In the genomic region with DNA sequence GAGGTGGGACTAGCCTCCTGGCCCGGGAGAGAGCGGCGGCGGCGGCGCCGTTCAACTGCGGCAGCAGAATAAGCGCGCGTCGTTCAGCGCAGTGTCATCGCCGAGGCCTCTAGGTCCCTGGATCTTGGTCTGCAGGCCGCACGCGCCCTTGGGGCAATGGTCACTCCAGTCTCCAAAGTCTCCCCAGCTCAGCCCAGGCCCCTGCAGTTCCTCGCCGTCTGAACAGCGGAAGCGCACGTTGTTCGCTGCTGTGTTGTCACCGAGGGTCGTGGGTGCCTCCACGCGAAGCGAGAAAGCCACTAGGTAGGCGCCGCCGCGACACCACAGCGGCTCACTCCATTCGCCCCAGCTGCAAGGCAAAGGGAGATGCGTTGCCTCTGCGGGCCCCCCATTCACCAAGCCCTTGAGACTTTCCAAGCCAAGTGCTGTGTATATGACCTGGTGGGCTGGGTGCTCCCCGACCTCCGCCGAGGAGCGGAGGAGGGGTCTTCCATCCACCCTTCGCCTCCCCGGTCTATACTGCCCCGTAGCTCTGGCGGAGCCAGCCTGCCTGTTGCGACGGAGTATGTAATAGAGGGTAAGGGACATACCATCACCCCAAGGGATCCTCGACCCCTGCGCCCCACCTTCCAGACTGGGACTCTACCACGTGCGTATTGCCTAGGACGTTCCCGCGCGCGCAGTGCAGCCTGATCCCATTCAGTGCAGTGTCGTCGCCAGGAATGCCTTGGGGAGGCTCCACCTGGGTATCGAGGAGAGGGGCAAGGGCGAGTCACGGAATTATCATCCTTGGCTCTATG, we compare ENCODE assay signal across 13 cellular contexts. TPM values are rescaled to one million over a fixed set of nuclear protein-coding genes. Genes with fewer than 3 reads are reported as not detected.
DNase-seq lines count a peak whose midpoint lies in the region; ATAC-seq lines count a peak whose summit lies in the region.
"Had no signal": no experiment of that assay in that cellular context is flagged by ENCODE, and none has a peak within 500 bp of the region (broad histone marks: within the 10 kb centered on the region; RNA-seq: fewer than 3 reads in every experiment).

No MANE protein-coding gene starts in this region.

- no peak overlapping the region for H4K91ac ChIP-seq in trophoblast cell (ENCODE audit: low read depth, low read length)

- H2AFZ ChIP-seq in trophoblast cell (ENCODE audit: insufficient read depth, low read length, poor library complexity): no peak overlapping the region

- H3K27ac Mint-ChIP-seq in activated CD4-positive, alpha-beta memory T cell treated with anti-CD3 and anti-CD28 coated beads for 36 hours: no peak overlapping the region
- H3K27ac Mint-ChIP-seq in activated CD4-positive, alpha-beta memory T cell treated with anti-CD3 and anti-CD28 coated beads, Interleukin-2, amount 10 ng/mL, durations not matched to agents 7 days and 5 days: no peak overlapping the region
- no peak overlapping the region for H3K27ac Mint-ChIP-seq in stimulated activated naive CD8-positive, alpha-beta T cell treated with anti-CD3 and anti-CD28 coated beads, Interleukin-15, amount 100 ng/mL, for 72 hours

- H3K4ac ChIP-seq in trophoblast cell (ENCODE audit: low read depth, low read length): no peak overlapping the region

- no peaks in the 10 kb centered on the region for H3K36me3 ChIP-seq in trophoblast cell (ENCODE audit: control insufficient read depth in 1 of 2, insufficient read depth in 2 of 2, low read length in 2 of 2)

- H3K23ac ChIP-seq in trophoblast cell (ENCODE audit: low read length): no peak overlapping the region

- no peak overlapping the region for H2BK120ac ChIP-seq in trophoblast cell (ENCODE audit: insufficient read depth, low read length, poor library complexity)

- no peaks in the 10 kb centered on the region for H3K27me3 ChIP-seq in trophoblast cell (ENCODE audit: insufficient read depth, low read length)

- no peak for ATAC-seq in stimulated activated naive CD8-positive, alpha-beta T cell treated with anti-CD3 and anti-CD28 coated beads, Interleukin-15, amount 100 ng/mL, for 72 hours
- ATAC-seq in HG03342 (IDR thresholded peaks at IDR 0.05; ENCODE audit: unreplicated experiment): no peak

- peaks cover 11% of the 10 kb centered on the region for H3K79me2 ChIP-seq in trophoblast cell (ENCODE audit: control insufficient read depth, insufficient read depth, low read length, poor library complexity)

- H3K36me3 Mint-ChIP-seq in activated CD4-positive, alpha-beta memory T cell treated with anti-CD3 and anti-CD28 coated beads for 36 hours: no peaks in the 10 kb centered on the region
- no peaks in the 10 kb centered on the region for H3K36me3 Mint-ChIP-seq in activated CD4-positive, alpha-beta memory T cell treated with anti-CD3 and anti-CD28 coated beads, Interleukin-2, amount 10 ng/mL, durations not matched to agents 7 days and 5 days (ENCODE audit: low read depth)

- H3K9me3 Mint-ChIP-seq in activated CD4-positive, alpha-beta memory T cell treated with anti-CD3 and anti-CD28 coated beads for 36 hours: no peaks in the 10 kb centered on the region
- no peaks in the 10 kb centered on the region for H3K9me3 Mint-ChIP-seq in activated CD4-positive, alpha-beta memory T cell treated with anti-CD3 and anti-CD28 coated beads, Interleukin-2, amount 10 ng/mL, durations not matched to agents 7 days and 5 days
- H3K9me3 Mint-ChIP-seq in stimulated activated naive CD8-positive, alpha-beta T cell treated with anti-CD3 and anti-CD28 coated beads, Interleukin-15, amount 100 ng/mL, for 72 hours: no peaks in the 10 kb centered on the region

- peaks cover 48% of the 10 kb centered on the region for H3K27me3 Mint-ChIP-seq in activated CD4-positive, alpha-beta memory T cell treated with anti-CD3 and anti-CD28 coated beads for 36 hours
- peaks cover 59% of the 10 kb centered on the region for H3K27me3 Mint-ChIP-seq in activated CD4-positive, alpha-beta memory T cell treated with anti-CD3 and anti-CD28 coated beads, Interleukin-2, amount 10 ng/mL, durations not matched to agents 7 days and 5 days
- peaks cover 81% of the 10 kb centered on the region for H3K27me3 Mint-ChIP-seq in stimulated activated naive CD8-positive, alpha-beta T cell treated with anti-CD3 and anti-CD28 coated beads, Interleukin-15, amount 100 ng/mL, for 72 hours

- peaks cover 15% of the 10 kb centered on the region for H3K79me1 ChIP-seq in trophoblast cell (ENCODE audit: low read length)

- no peak overlapping the region for H2AK5ac ChIP-seq in trophoblast cell (ENCODE audit: low read length)

- no peak overlapping the region for H2BK5ac ChIP-seq in trophoblast cell (ENCODE audit: low read depth, low read length, poor library complexity)

- no peak overlapping the region for H3K18ac ChIP-seq in trophoblast cell (ENCODE audit: low read length)

- H3K4me1 ChIP-seq in trophoblast cell (ENCODE audit: control insufficient read depth in 1 of 2, insufficient read depth in 2 of 2, low read length in 2 of 2): peaks cover 5 to 8% of the 10 kb centered on the region in 2 experiments

- intact Hi-C loops in activated CD4-positive, alpha-beta memory T cell treated with anti-CD3 and anti-CD28 coated beads for 36 hours (cut with micrococcal nuclease): loop anchor here (2.0 kb wide), 1 partner anchor 103 kb away; no protein-coding TSS in a partner anchor

- no CpG with 5 or more reads among the region's 61 CpGs for WGBS in trophoblast cell (ENCODE audit: extremely low coverage, insufficient coverage, insufficient read length)

- no peak overlapping the region for H4K8ac ChIP-seq in trophoblast cell (ENCODE audit: low read depth, low read length)

- H3K27ac ChIP-seq in trophoblast cell (ENCODE audit: low read depth, low read length): no peak overlapping the region
- H3K27ac ChIP-seq: C4-2B had no signal

- CTCF ChIA-PET in activated CD4-positive, alpha-beta memory T cell treated with anti-CD3 and anti-CD28 coated beads for 36 hours (lab: Charles Lee): interaction anchor here (1.3 kb wide), 1 partner anchor 54 kb away, joined by 4 read pairs; no protein-coding TSS in a partner anchor
- CTCF ChIA-PET in activated CD4-positive, alpha-beta memory T cell treated with anti-CD3 and anti-CD28 coated beads, Interleukin-2, amount 10 ng/mL, durations not matched to agents 7 days and 5 days (lab: Charles Lee): interaction anchor here (2.0 kb wide), 1 partner anchor 75 kb away, joined by 7 read pairs; a partner anchor contains a TSS

- H3K4me3 Mint-ChIP-seq in activated CD4-positive, alpha-beta memory T cell treated with anti-CD3 and anti-CD28 coated beads for 36 hours: peak overlapping the region; percentile 32
- H3K4me3 Mint-ChIP-seq in activated CD4-positive, alpha-beta memory T cell treated with anti-CD3 and anti-CD28 coated beads, Interleukin-2, amount 10 ng/mL, durations not matched to agents 7 days and 5 days: no peak overlapping the region
- peak overlapping the region; percentile 58 to 75 for H3K4me3 Mint-ChIP-seq in stimulated activated naive CD8-positive, alpha-beta T cell treated with anti-CD3 and anti-CD28 coated beads, Interleukin-15, amount 100 ng/mL, for 72 hours

- H3K4me1 Mint-ChIP-seq in activated CD4-positive, alpha-beta memory T cell treated with anti-CD3 and anti-CD28 coated beads for 36 hours (ENCODE audit: low read depth): peaks cover 22% of the 10 kb centered on the region
- peaks cover 32% of the 10 kb centered on the region for H3K4me1 Mint-ChIP-seq in activated CD4-positive, alpha-beta memory T cell treated with anti-CD3 and anti-CD28 coated beads, Interleukin-2, amount 10 ng/mL, durations not matched to agents 7 days and 5 days
- H3K4me1 Mint-ChIP-seq in stimulated activated naive CD8-positive, alpha-beta T cell treated with anti-CD3 and anti-CD28 coated beads, Interleukin-15, amount 100 ng/mL, for 72 hours: peaks cover 45% of the 10 kb centered on the region

- peaks cover 5% of the 10 kb centered on the region for H3K9me3 ChIP-seq in trophoblast cell (ENCODE audit: insufficient read depth, low read depth, low read length)

- no peak overlapping the region for H3K4me3 ChIP-seq in trophoblast cell (ENCODE audit: low read depth, low read length)

- H3K9ac ChIP-seq in trophoblast cell (ENCODE audit: low read length): no peak overlapping the region

- no peak overlapping the region for H3K4me2 ChIP-seq in trophoblast cell (ENCODE audit: low read length)

- H3K14ac ChIP-seq in trophoblast cell (ENCODE audit: low read length): no peak overlapping the region

- no peak for DNase-seq in activated CD4-positive, alpha-beta memory T cell treated with anti-CD3 and anti-CD28 coated beads for 36 hours
- no peak for DNase-seq in activated CD4-positive, alpha-beta memory T cell treated with anti-CD3 and anti-CD28 coated beads, Interleukin-2, amount 10 ng/mL, durations not matched to agents 7 days and 5 days
- DNase-seq in activated T-cell treated with anti-CD3 and anti-CD28 coated beads, Interleukin-2, amount 50 U/mL, for 48 hours: peak; percentile 41 to 44
- DNase-seq in iris pigment epithelial cell (ENCODE audit: low read depth) (peak; percentile 6), trophoblast cell (no peak), HPDE6-E6E7 (ENCODE audit: extremely low spot score) (no peak)
- DNase-seq in stimulated activated naive CD8-positive, alpha-beta T cell treated with anti-CD3 and anti-CD28 coated beads, Interleukin-15, amount 100 ng/mL, for 72 hours: peak in 1 of 2 donors; percentile 21
- DNase-seq: GOT3; mesendoderm; NCI-H187; stimulated activated CD4-positive, alpha-beta T cell treated with anti-CD3 and anti-CD28 coated beads, Interleukin-4, amount 100 ng/mL, for 4 hours had no signal

- H4K12ac ChIP-seq in trophoblast cell (ENCODE audit: low read depth, low read length): no peak overlapping the region

- H2BK12ac ChIP-seq in trophoblast cell (ENCODE audit: low read length): no peak overlapping the region

- POLR2A ChIA-PET in activated CD4-positive, alpha-beta memory T cell treated with anti-CD3 and anti-CD28 coated beads for 36 hours (lab: Charles Lee): interaction anchor here (1.0 kb wide), 1 partner anchor 21 kb away, joined by 3 read pairs; a partner anchor contains a TSS
- POLR2A ChIA-PET in activated CD4-positive, alpha-beta memory T cell treated with anti-CD3 and anti-CD28 coated beads, Interleukin-2, amount 10 ng/mL, durations not matched to agents 7 days and 5 days (lab: Charles Lee): interaction anchor here (1.0 to 1.7 kb wide), 4 partner anchors 13 to 113 kb away, joined by 3 to 6 read pairs (median 4); a partner anchor contains a TSS

RNA-seq across cellular contexts. Expression of a gene that starts 0.7 kb away (rescaled TPM):
- total RNA-seq in activated CD4-positive, alpha-beta memory T cell treated with anti-CD3 and anti-CD28 coated beads for 36 hours: not detected
- total RNA-seq in activated CD4-positive, alpha-beta memory T cell treated with anti-CD3 and anti-CD28 coated beads, Interleukin-2, amount 10 ng/mL, durations not matched to agents 7 days and 5 days: under 1 TPM in 1 of 2 experiments, not detected in 1; 0.40 TPM
- polyA plus RNA-seq in trophoblast cell (2013): 0.47 and 0.77 TPM in 2 replicates

RNA-seq across cellular contexts. Expression of a gene that starts 3.3 kb away (rescaled TPM):
- total RNA-seq in activated CD4-positive, alpha-beta memory T cell treated with anti-CD3 and anti-CD28 coated beads for 36 hours: not detected
- total RNA-seq in activated CD4-positive, alpha-beta memory T cell treated with anti-CD3 and anti-CD28 coated beads, Interleukin-2, amount 10 ng/mL, durations not matched to agents 7 days and 5 days: not detected
- polyA plus RNA-seq in trophoblast cell (2013): 0.26 and 0.31 TPM in 2 replicates

RNA-seq across cellular contexts. Expression of a gene that starts 10.5 kb away (rescaled TPM):
- total RNA-seq in activated CD4-positive, alpha-beta memory T cell treated with anti-CD3 and anti-CD28 coated beads for 36 hours: 100 to 1,000 TPM; 165 to 177 TPM
- total RNA-seq in activated CD4-positive, alpha-beta memory T cell treated with anti-CD3 and anti-CD28 coated beads, Interleukin-2, amount 10 ng/mL, durations not matched to agents 7 days and 5 days: 100 to 1,000 TPM; 118 to 121 TPM
- polyA plus RNA-seq in trophoblast cell (2013): 295 and 308 TPM in 2 replicates

RNA-seq across cellular contexts. Expression of a gene that starts 13.8 kb away (rescaled TPM):
- total RNA-seq in activated CD4-positive, alpha-beta memory T cell treated with anti-CD3 and anti-CD28 coated beads for 36 hours: not detected
- total RNA-seq in activated CD4-positive, alpha-beta memory T cell treated with anti-CD3 and anti-CD28 coated beads, Interleukin-2, amount 10 ng/mL, durations not matched to agents 7 days and 5 days: under 1 TPM in 1 of 2 experiments, not detected in 1; 0.35 TPM
- not detected in 2 replicates for polyA plus RNA-seq in trophoblast cell (2013)

Comparison
In these comparisons a context has a peak if more than half of its experiments do, and no peak if none do; other contexts are left out.
1. DNase-seq: peak in activated T-cell treated with anti-CD3 and anti-CD28 coated beads, Interleukin-2, amount 50 U/mL, for 48 hours (2 of 2) and iris pigment epithelial cell (single experiment); none in activated CD4-positive, alpha-beta memory T cell treated with anti-CD3 and anti-CD28 coated beads for 36 hours (single experiment), activated CD4-positive, alpha-beta memory T cell treated with anti-CD3 and anti-CD28 coated beads, Interleukin-2, amount 10 ng/mL, durations not matched to agents 7 days and 5 days (single experiment), trophoblast cell (0 of 2) and HPDE6-E6E7 (single experiment).